ENCODE assay signal across 11 cellular contexts in genomic region chr22:19948057-19948760, GRCh38. TPM values are rescaled to one million over a fixed set of nuclear protein-coding genes. Genes with fewer than 3 reads are reported as not detected.
A peak's percentile ranks its signal among the peaks of the same experiment; 100 is the strongest.
DNase-seq lines count a peak whose midpoint lies in the region; ATAC-seq, FAIRE-seq and TF ChIP-seq lines count a peak whose summit lies in the region.
"Had no signal": no experiment of that assay in that cellular context is flagged by ENCODE, and none has a peak within 500 bp of the region (broad histone marks: within the 10 kb centered on the region; RNA-seq: fewer than 3 reads in every experiment).

No MANE protein-coding gene starts in this region.

- no peak for TF ChIP-seq POLR2A in HepG2 (IDR thresholded peaks at IDR 0.05; ENCODE audit: insufficient read depth in 1 of 2, low read depth in 2 of 2, low read length in 2 of 2)

- H3K27ac ChIP-seq in CD8-positive, alpha-beta memory T cell (ENCODE audit: low read depth, low read length): peak overlapping the region; percentile 7
- peak overlapping the region; percentile 32 for H3K27ac ChIP-seq in RWPE2 (ENCODE audit: poor library complexity, severe bottlenecking)
- no peak overlapping the region for H3K27ac ChIP-seq in HepG2 (ENCODE audit: extremely low read length, insufficient read depth, low read length)
- H3K27ac ChIP-seq: suprapubic skin had no signal

- H3K27me3 Mint-ChIP-seq in CD8-positive, alpha-beta memory T cell: no peaks in the 10 kb centered on the region
- no peaks in the 10 kb centered on the region for H3K27me3 Mint-ChIP-seq in stimulated activated naive B cell treated with anti-CD40 and anti-IgM and Interleukin-4, amounts not matched to agents 10 μg/mL and 1 μg/mL and 100 μg/mL, for 72 hours
- H3K27me3 Mint-ChIP-seq in stimulated activated naive CD8-positive, alpha-beta T cell treated with anti-CD3 and anti-CD28 coated beads, Interleukin-15, amount 100 ng/mL, for 72 hours: no peaks in the 10 kb centered on the region
- H3K27me3 Mint-ChIP-seq: activated CD4-positive, alpha-beta T cell treated with anti-CD3 and anti-CD28 coated beads, Interleukin-2, amount 10 ng/mL, durations not matched to agents 7 days and 5 days; central memory CD8-positive, alpha-beta T cell had no signal

- H3K9me3 Mint-ChIP-seq in CD8-positive, alpha-beta memory T cell: no peaks in the 10 kb centered on the region
- H3K9me3 Mint-ChIP-seq in stimulated activated naive B cell treated with anti-CD40 and anti-IgM and Interleukin-4, amounts not matched to agents 10 μg/mL and 1 μg/mL and 100 μg/mL, for 72 hours: no peaks in the 10 kb centered on the region
- no peaks in the 10 kb centered on the region for H3K9me3 Mint-ChIP-seq in stimulated activated naive CD8-positive, alpha-beta T cell treated with anti-CD3 and anti-CD28 coated beads, Interleukin-15, amount 100 ng/mL, for 72 hours
- H3K9me3 Mint-ChIP-seq: activated CD4-positive, alpha-beta T cell treated with anti-CD3 and anti-CD28 coated beads, Interleukin-2, amount 10 ng/mL, durations not matched to agents 7 days and 5 days; central memory CD8-positive, alpha-beta T cell had no signal

- POLR2A ChIA-PET in CD8-positive, alpha-beta memory T cell (lab: Charles Lee): no interaction called here
- POLR2A ChIA-PET in HepG2 (lab: Yijun Ruan, JAX): interaction anchor here (0.8 to 1.4 kb wide), 3 partner anchors 11 to 15 kb away, joined by 3 to 7 read pairs (median 3); no protein-coding TSS in a partner anchor

- H3K4me2 ChIP-seq in HepG2 (ENCODE audit: low read depth, low read length): no peak overlapping the region

- H3K27me3 ChIP-seq in CD8-positive, alpha-beta memory T cell (ENCODE audit: insufficient read depth, low read length, poor library complexity, severe bottlenecking): no peaks in the 10 kb centered on the region
- H3K27me3 ChIP-seq in RWPE2 (ENCODE audit: insufficient read depth, poor library complexity, severe bottlenecking): no peaks in the 10 kb centered on the region
- H3K27me3 ChIP-seq in HepG2 (ENCODE audit: control insufficient read depth in 1 of 2, insufficient read depth in 2 of 2, low read length in 2 of 2): no peaks in the 10 kb centered on the region
- H3K27me3 ChIP-seq: BE2C, suprapubic skin had no signal

- WGBS in HepG2 (ENCODE audit: low lambda C conversion rate): 89% methylated on average over 9 of the region's 9 CpGs

- no peak overlapping the region for H2AFZ ChIP-seq in HepG2 (ENCODE audit: low read length)

- intact Hi-C loops in HepG2 (cut with micrococcal nuclease; ENCODE audit: unreplicated experiment): no loop called here

- no peak overlapping the region for H3K4me3 Mint-ChIP-seq in CD8-positive, alpha-beta memory T cell
- H3K4me3 Mint-ChIP-seq in stimulated activated naive B cell treated with anti-CD40 and anti-IgM and Interleukin-4, amounts not matched to agents 10 μg/mL and 1 μg/mL and 100 μg/mL, for 72 hours: no peak overlapping the region
- H3K4me3 Mint-ChIP-seq in stimulated activated naive CD8-positive, alpha-beta T cell treated with anti-CD3 and anti-CD28 coated beads, Interleukin-15, amount 100 ng/mL, for 72 hours: peak overlapping the region in 1 of 2 donors; percentile 33
- H3K4me3 Mint-ChIP-seq: activated CD4-positive, alpha-beta T cell treated with anti-CD3 and anti-CD28 coated beads, Interleukin-2, amount 10 ng/mL, durations not matched to agents 7 days and 5 days; central memory CD8-positive, alpha-beta T cell had no signal

- no peaks in the 10 kb centered on the region for H4K20me1 ChIP-seq in HepG2 (ENCODE audit: insufficient read depth, low read length)

- peaks cover 25% of the 10 kb centered on the region for H3K79me2 ChIP-seq in HepG2 (ENCODE audit: insufficient read depth, low read length)

- H3K9ac ChIP-seq in HepG2 (ENCODE audit: insufficient read depth, low read depth, low read length): no peak overlapping the region

- DNase-seq in CD8-positive, alpha-beta memory T cell: no peak
- peak; percentile 14 for DNase-seq in RWPE2 (ENCODE audit: low spot score)
- DNase-seq in HepG2 (ENCODE audit: low spot score): no peak
- DNase-seq in stimulated activated naive B cell treated with anti-CD40 and anti-IgM and Interleukin-4, amounts not matched to agents 10 μg/mL and 1 μg/mL and 100 μg/mL, for 72 hours: no peak
- no peak for DNase-seq in foreskin melanocyte
- DNase-seq in stimulated activated naive CD8-positive, alpha-beta T cell treated with anti-CD3 and anti-CD28 coated beads, Interleukin-15, amount 100 ng/mL, for 72 hours: no peak

- no peak for FAIRE-seq in HepG2 (lab: Jason Lieb, UNC)

- peaks cover 0 to 14% (median 3%) of the 10 kb centered on the region in 3 donors for H3K36me3 Mint-ChIP-seq in CD8-positive, alpha-beta memory T cell
- peaks cover 18 to 30% of the 10 kb centered on the region in 2 donors for H3K36me3 Mint-ChIP-seq in stimulated activated naive B cell treated with anti-CD40 and anti-IgM and Interleukin-4, amounts not matched to agents 10 μg/mL and 1 μg/mL and 100 μg/mL, for 72 hours

- no peaks in the 10 kb centered on the region for H3K36me3 ChIP-seq in CD8-positive, alpha-beta memory T cell (ENCODE audit: insufficient read depth, low read length)
- H3K36me3 ChIP-seq in RWPE2 (ENCODE audit: low read depth) (peaks cover 48% of the 10 kb centered on the region), HepG2 (replicated peaks in 1 of 2; ENCODE audit: control insufficient read depth in 1 of 2, insufficient read depth in 2 of 2, low read length in 2 of 2) (no peaks in the 10 kb centered on the region; a peak in 1 of 5 replicates)
- H3K36me3 ChIP-seq: suprapubic skin had no signal

- H3K4me1 ChIP-seq in CD8-positive, alpha-beta memory T cell (ENCODE audit: insufficient read depth, low read length): peaks cover 13% of the 10 kb centered on the region
- H3K4me1 ChIP-seq in RWPE2 (ENCODE audit: insufficient read depth, poor library complexity, severe bottlenecking) (peaks cover 17% of the 10 kb centered on the region), HepG2 (ENCODE audit: insufficient read depth, low read length) (peaks cover 85% of the 10 kb centered on the region)

- ATAC-seq in RWPE2 (ENCODE audit: low read depth) (no peak), HepG2 (no peak), HG02678 (IDR thresholded peaks at IDR 0.05; ENCODE audit: unreplicated experiment) (no peak)
- ATAC-seq in stimulated activated naive B cell treated with anti-CD40 and anti-IgM and Interleukin-4, amounts not matched to agents 10 μg/mL and 1 μg/mL and 100 μg/mL, for 72 hours (replicated peaks): no peak
- no peak for ATAC-seq in stimulated activated naive CD8-positive, alpha-beta T cell treated with anti-CD3 and anti-CD28 coated beads, Interleukin-15, amount 100 ng/mL, for 72 hours

- TF ChIP-seq CTCF in RWPE2 (IDR thresholded peaks at IDR 0.05; ENCODE audit: poor library complexity, severe bottlenecking) (peak; percentile 56), HepG2 (CRISPR knock-in tag; IDR thresholded peaks at IDR 0.05) (no peak)

- peak overlapping the region in 1 of 8 donors; percentile 23 for H3K27ac Mint-ChIP-seq in CD8-positive, alpha-beta memory T cell
- peak overlapping the region; percentile 37 for H3K27ac Mint-ChIP-seq in stimulated activated naive B cell treated with anti-CD40 and anti-IgM and Interleukin-4, amounts not matched to agents 10 μg/mL and 1 μg/mL and 100 μg/mL, for 72 hours
- H3K27ac Mint-ChIP-seq in stimulated activated naive CD8-positive, alpha-beta T cell treated with anti-CD3 and anti-CD28 coated beads, Interleukin-15, amount 100 ng/mL, for 72 hours: no peak overlapping the region
- H3K27ac Mint-ChIP-seq: activated CD4-positive, alpha-beta T cell treated with anti-CD3 and anti-CD28 coated beads, Interleukin-2, amount 10 ng/mL, durations not matched to agents 7 days and 5 days had no signal

- no TSS peak for BruUV-seq in HepG2 (replicated peaks; lab: Mats Ljungman, UMichigan)

- in situ Hi-C loops in HepG2 (cut with HindIII; ENCODE audit: extremely low pct_ligation_motif_present, low pct_unique_long_range_greater_than_20kb): no loop called here

- no peaks in the 10 kb centered on the region for H3K9me3 ChIP-seq in CD8-positive, alpha-beta memory T cell (ENCODE audit: low read length)
- H3K9me3 ChIP-seq in RWPE2 (ENCODE audit: severe bottlenecking): no peaks in the 10 kb centered on the region
- H3K9me3 ChIP-seq in HepG2 (ENCODE audit: low read length): no peaks in the 10 kb centered on the region
- H3K9me3 ChIP-seq: BE2C, suprapubic skin had no signal

- CTCF ChIA-PET in CD8-positive, alpha-beta memory T cell (lab: Charles Lee): interaction anchor here (0.8 to 4.1 kb wide), 3 partner anchors 26 to 217 kb away, joined by 3 to 17 read pairs (median 6); no protein-coding TSS in a partner anchor
- CTCF ChIA-PET in HepG2 (lab: Yijun Ruan, JAX; ENCODE audit: low intra/inter-chr PET ratio, low total read pairs): interaction anchor here (1.4 kb wide), 1 partner anchor 38 kb away, joined by 6 read pairs; no protein-coding TSS in a partner anchor

- no peak overlapping the region for H3K4me3 ChIP-seq in CD8-positive, alpha-beta memory T cell (ENCODE audit: low read length)
- H3K4me3 ChIP-seq in RWPE2 (ENCODE audit: severe bottlenecking) (no peak overlapping the region), HepG2 (replicated peaks in 1 of 3; ENCODE audit: insufficient read depth in 1 of 3, low read depth in 2 of 3, low read length in 3 of 3) (no peak overlapping the region)
- H3K4me3 ChIP-seq: suprapubic skin had no signal

- TF ChIP-seq EP300 in HepG2 (IDR thresholded peaks at IDR 0.05; ENCODE audit: low read depth in 2 of 2, low read length in 2 of 2) (no peak), HepG2 (CRISPR knock-in tag; IDR thresholded peaks at IDR 0.05; ENCODE audit: borderline replicate concordance) (no peak)

- H3K4me1 Mint-ChIP-seq in CD8-positive, alpha-beta memory T cell: peaks cover 22 to 34% (median 30%) of the 10 kb centered on the region in 3 donors
- H3K4me1 Mint-ChIP-seq in stimulated activated naive B cell treated with anti-CD40 and anti-IgM and Interleukin-4, amounts not matched to agents 10 μg/mL and 1 μg/mL and 100 μg/mL, for 72 hours: peaks cover 22 to 28% of the 10 kb centered on the region in 2 donors
- peaks cover 47% of the 10 kb centered on the region for H3K4me1 Mint-ChIP-seq in stimulated activated naive CD8-positive, alpha-beta T cell treated with anti-CD3 and anti-CD28 coated beads, Interleukin-15, amount 100 ng/mL, for 72 hours

- no peak for TF ChIP-seq RAD21 in HepG2 (CRISPR knock-in tag; IDR thresholded peaks at IDR 0.05)

RNA-seq across cellular contexts. Expression of gene TXNRD2, which starts 6.6 kb away (rescaled TPM):
- 10 to 100 TPM; 27.6 to 27.9 TPM for total RNA-seq in CD8-positive, alpha-beta memory T cell
- polyA plus RNA-seq in CD8-positive, alpha-beta memory T cell: 13.8 TPM
- 16.4 and 18.6 TPM in 2 replicates for total RNA-seq in HepG2 (2016; rRNA removed; fragmentation: Illumina TruSeq; extraction: Trizol)
- total RNA-seq in HepG2 (2016; cell fraction: cytosol; rRNA removed; fragmentation: Illumina TruSeq; extraction: Trizol; ENCODE audit: low read depth): 4.6 and 5.3 TPM in 2 replicates
- 16.6 and 20.5 TPM in 2 replicates for total RNA-seq in HepG2 (2016; cell fraction: insoluble cytoplasmic fraction; rRNA removed; fragmentation: Illumina TruSeq; extraction: Trizol)
- 7.4 and 8.1 TPM in 2 replicates for total RNA-seq in HepG2 (2016; cell fraction: membrane; rRNA removed; fragmentation: Illumina TruSeq; extraction: Trizol)
- 17.3 and 19.7 TPM in 2 replicates for total RNA-seq in HepG2 (2016; cell fraction: nucleus; rRNA removed; fragmentation: Illumina TruSeq; extraction: Trizol)
- 17.5 and 23.4 TPM in 2 replicates for polyA plus RNA-seq in HepG2 (2011; rRNA removed)
- 11.8 and 19.6 TPM in 2 replicates for polyA plus RNA-seq in HepG2 (2011; cell fraction: cytosol; rRNA removed)
- polyA plus RNA-seq in HepG2 (2011; cell fraction: nucleus; rRNA removed): 74.7 and 94.3 TPM in 2 replicates
- 11.2 and 13.2 TPM in 2 replicates for polyA plus RNA-seq in HepG2 (2012)
- 3.6 and 4.0 TPM in 2 replicates for polyA plus RNA-seq in HepG2 (2016; cell fraction: cytosol; fragmentation: Illumina TruSeq; extraction: Trizol; ENCODE audit: low read depth)
- 17.8 and 20.1 TPM in 2 replicates for polyA plus RNA-seq in HepG2 (2016; cell fraction: insoluble cytoplasmic fraction; fragmentation: Illumina TruSeq; extraction: Trizol; ENCODE audit: low read depth)
- polyA plus RNA-seq in HepG2 (2016; cell fraction: membrane; fragmentation: Illumina TruSeq; extraction: Trizol; ENCODE audit: low read depth): 5.9 and 6.5 TPM in 2 replicates
- polyA plus RNA-seq in HepG2 (2016; cell fraction: nucleus; fragmentation: Illumina TruSeq; extraction: Trizol; ENCODE audit: insufficient read depth, low read depth): 34.4 and 34.7 TPM in 2 replicates
- polyA minus RNA-seq in HepG2 (2011; rRNA and poly(A)+ RNA removed; ENCODE audit: low replicate concordance): 28.2 and 29.9 TPM in 2 replicates
- 10.6 and 12.9 TPM in 2 replicates for polyA minus RNA-seq in HepG2 (2011; cell fraction: cytosol; rRNA and poly(A)+ RNA removed)
- 24.5 and 27.3 TPM in 2 replicates for polyA minus RNA-seq in HepG2 (2011; cell fraction: nucleus; rRNA and poly(A)+ RNA removed)

RNA-seq across cellular contexts. Expression of gene COMT, which starts 6.6 kb away (rescaled TPM):
- total RNA-seq in CD8-positive, alpha-beta memory T cell: 10 to 100 TPM; 89.3 to 93.7 TPM
- 92.7 TPM for polyA plus RNA-seq in CD8-positive, alpha-beta memory T cell
- total RNA-seq in HepG2 (2016; rRNA removed; fragmentation: Illumina TruSeq; extraction: Trizol): 144 and 162 TPM in 2 replicates
- total RNA-seq in HepG2 (2016; cell fraction: cytosol; rRNA removed; fragmentation: Illumina TruSeq; extraction: Trizol; ENCODE audit: low read depth): 44.0 and 61.5 TPM in 2 replicates
- total RNA-seq in HepG2 (2016; cell fraction: insoluble cytoplasmic fraction; rRNA removed; fragmentation: Illumina TruSeq; extraction: Trizol): 127 and 167 TPM in 2 replicates
- total RNA-seq in HepG2 (2016; cell fraction: membrane; rRNA removed; fragmentation: Illumina TruSeq; extraction: Trizol): 60.4 and 90.3 TPM in 2 replicates
- 92.2 and 95.4 TPM in 2 replicates for total RNA-seq in HepG2 (2016; cell fraction: nucleus; rRNA removed; fragmentation: Illumina TruSeq; extraction: Trizol)
- 156 and 194 TPM in 2 replicates for polyA plus RNA-seq in HepG2 (2011; rRNA removed)
- 185 and 260 TPM in 2 replicates for polyA plus RNA-seq in HepG2 (2011; cell fraction: cytosol; rRNA removed)
- polyA plus RNA-seq in HepG2 (2011; cell fraction: nucleus; rRNA removed): 192 TPM in 2 replicates
- polyA plus RNA-seq in HepG2 (2012): 90.6 and 123 TPM in 2 replicates
- 59.9 and 87.6 TPM in 2 replicates for polyA plus RNA-seq in HepG2 (2016; cell fraction: cytosol; fragmentation: Illumina TruSeq; extraction: Trizol; ENCODE audit: low read depth)
- 139 and 159 TPM in 2 replicates for polyA plus RNA-seq in HepG2 (2016; cell fraction: insoluble cytoplasmic fraction; fragmentation: Illumina TruSeq; extraction: Trizol; ENCODE audit: low read depth)
- 62.3 and 85.6 TPM in 2 replicates for polyA plus RNA-seq in HepG2 (2016; cell fraction: membrane; fragmentation: Illumina TruSeq; extraction: Trizol; ENCODE audit: low read depth)
- 155 and 158 TPM in 2 replicates for polyA plus RNA-seq in HepG2 (2016; cell fraction: nucleus; fragmentation: Illumina TruSeq; extraction: Trizol; ENCODE audit: insufficient read depth, low read depth)
- 32.2 and 191 TPM in 2 replicates for polyA minus RNA-seq in HepG2 (2011; rRNA and poly(A)+ RNA removed; ENCODE audit: low replicate concordance)
- 76.6 and 84.9 TPM in 2 replicates for polyA minus RNA-seq in HepG2 (2011; cell fraction: cytosol; rRNA and poly(A)+ RNA removed)
- 33.6 and 36.1 TPM in 2 replicates for polyA minus RNA-seq in HepG2 (2011; cell fraction: nucleus; rRNA and poly(A)+ RNA removed)
